ENCODE assay signal across 15 cellular contexts in the genomic region with DNA sequence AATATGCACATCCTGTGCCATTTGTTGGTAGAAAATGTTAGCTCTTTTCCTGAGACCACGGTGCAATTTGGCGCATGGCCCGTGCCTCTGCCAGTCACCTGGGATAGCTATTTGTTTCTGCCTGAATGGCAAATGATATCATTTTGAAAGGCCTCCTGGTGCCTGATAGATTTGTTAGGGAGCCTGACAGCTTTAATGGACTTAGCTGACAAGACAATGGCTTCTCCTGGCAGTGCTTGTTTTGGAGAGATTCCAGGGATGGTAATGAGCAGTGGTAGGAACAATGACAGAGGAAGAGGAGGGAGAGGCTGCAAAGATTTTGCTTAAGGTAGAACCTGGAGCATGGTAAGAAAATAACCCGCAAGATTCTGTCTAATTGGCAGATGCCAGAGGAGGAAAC.
DNase-seq lines count a peak whose midpoint lies in the region; TF ChIP-seq lines count a peak whose summit lies in the region.
"Had no signal": no experiment of that assay in that cellular context is flagged by ENCODE, and none has a peak within 500 bp of the region (broad histone marks: within the 10 kb centered on the region; RNA-seq: fewer than 3 reads in every experiment).

No MANE protein-coding gene starts in this region.

- intact Hi-C loops in spleen (cut with DNase I; ENCODE audit: low total_unique reads), result no loop called here
- intact Hi-C loops in Calu3 (cut with micrococcal nuclease; ENCODE audit: unreplicated experiment), result no loop called here

- no peak for TF ChIP-seq POLR2A in spleen (IDR thresholded peaks at IDR 0.05)

- POLR2A ChIA-PET in HEK293 (lab: Yijun Ruan, JAX), result interaction anchor here (0.6 kb wide), 1 partner anchor 126 kb away, joined by 3 read pairs; no protein-coding TSS in a partner anchor

- no peak for TF ChIP-seq CTCF in HEK293 (tag by site-specific recombination; IDR thresholded peaks at IDR 0.05)
- no peak for TF ChIP-seq CTCF in spleen (IDR thresholded peaks at IDR 0.05 in 8 of 11, conservative IDR thresholded peaks at IDR 0.05 in 3 of 11)
- no peak for TF ChIP-seq CTCF in nephron progenitor cell (IDR thresholded peaks at IDR 0.05)
- no peak for TF ChIP-seq CTCF in Calu3 (IDR thresholded peaks at IDR 0.05; ENCODE audit: unreplicated experiment)

- no peaks in the 10 kb centered on the region for H3K4me1 Mint-ChIP-seq in nephron progenitor cell
- H3K4me1 Mint-ChIP-seq in Calu3 (ENCODE audit: low read depth, unreplicated experiment), result no peaks in the 10 kb centered on the region
- H3K4me1 Mint-ChIP-seq: activated CD4-positive, alpha-beta T cell treated with anti-CD3 and anti-CD28 coated beads, Interleukin-2, amount 10 ng/mL, durations not matched to agents 7 days and 5 days; activated naive CD8-positive, alpha-beta T cell treated with anti-CD3 and anti-CD28 coated beads for 36 hours had no signal

- H3K27ac Mint-ChIP-seq in nephron progenitor cell (no peak overlapping the region), Calu3 (ENCODE audit: unreplicated experiment) (no peak overlapping the region)
- H3K27ac Mint-ChIP-seq: activated CD4-positive, alpha-beta T cell treated with anti-CD3 and anti-CD28 coated beads, Interleukin-2, amount 10 ng/mL, durations not matched to agents 7 days and 5 days; activated naive CD8-positive, alpha-beta T cell treated with anti-CD3 and anti-CD28 coated beads for 36 hours; activated T-cell treated with anti-CD3 and anti-CD28 coated beads, Interleukin-2, amount 50 U/mL, for 24 hours had no signal

- no peaks in the 10 kb centered on the region for H3K9me3 Mint-ChIP-seq in nephron progenitor cell
- H3K9me3 Mint-ChIP-seq in Calu3 (ENCODE audit: low read depth, unreplicated experiment), result no peaks in the 10 kb centered on the region
- H3K9me3 Mint-ChIP-seq: activated CD4-positive, alpha-beta T cell treated with anti-CD3 and anti-CD28 coated beads, Interleukin-2, amount 10 ng/mL, durations not matched to agents 7 days and 5 days; activated naive CD8-positive, alpha-beta T cell treated with anti-CD3 and anti-CD28 coated beads for 36 hours; activated T-cell treated with anti-CD3 and anti-CD28 coated beads, Interleukin-2, amount 50 U/mL, for 24 hours had no signal

- peaks cover 22% of the 10 kb centered on the region for H3K27me3 Mint-ChIP-seq in nephron progenitor cell (ENCODE audit: low read depth, poor library complexity)
- H3K27me3 Mint-ChIP-seq in Calu3 (ENCODE audit: unreplicated experiment), result peaks cover 38% of the 10 kb centered on the region
- H3K27me3 Mint-ChIP-seq: activated T-cell treated with anti-CD3 and anti-CD28 coated beads, Interleukin-2, amount 50 U/mL, for 24 hours had no signal

- H3K36me3 ChIP-seq in HEK293 (ENCODE audit: control insufficient read depth in 2 of 2, insufficient read depth in 1 of 2, low read length in 2 of 2) (no peaks in the 10 kb centered on the region), spleen (no peaks in the 10 kb centered on the region)
- H3K36me3 ChIP-seq: BLaER1, cardiac muscle cell had no signal

- CTCF ChIA-PET in HEK293 (lab: Yijun Ruan, JAX), result no interaction called here
- CTCF ChIA-PET in Calu3 (lab: Charles Lee), result interaction anchor here (0.7 kb wide), 1 partner anchor 917 kb away, joined by 3 read pairs; no protein-coding TSS in a partner anchor

- H3K27me3 ChIP-seq in spleen (replicated peaks in 1 of 7), result peaks cover 0 to 19% (median 0%) of the 10 kb centered on the region in 7 donors
- H3K27me3 ChIP-seq: BLaER1, cardiac muscle cell had no signal

- H3K4me3 ChIP-seq in HEK293 (ENCODE audit: low read depth, low read length) (no peak overlapping the region), spleen (no peak overlapping the region)
- H3K4me3 ChIP-seq: BLaER1, cardiac muscle cell had no signal

- no peaks in the 10 kb centered on the region for H3K36me3 Mint-ChIP-seq in nephron progenitor cell (ENCODE audit: low read depth)
- no peaks in the 10 kb centered on the region for H3K36me3 Mint-ChIP-seq in Calu3 (ENCODE audit: insufficient read depth, unreplicated experiment)
- H3K36me3 Mint-ChIP-seq: activated naive CD8-positive, alpha-beta T cell treated with anti-CD3 and anti-CD28 coated beads for 36 hours had no signal

- H3K27ac ChIP-seq in HEK293 (ENCODE audit: extremely low read depth, low read depth, low read length) (no peak overlapping the region), spleen (no peak overlapping the region)
- H3K27ac ChIP-seq: BLaER1, cardiac muscle cell had no signal

- 48 to 59% (median 56%) methylated on average over 4 of the region's 4 CpGs for WGBS in spleen, 5 donors

- H3K4me1 ChIP-seq in HEK293 (ENCODE audit: control insufficient read depth, insufficient read depth, low read length) (peaks cover 9% of the 10 kb centered on the region), spleen (no peaks in the 10 kb centered on the region)
- H3K4me1 ChIP-seq: BLaER1 had no signal

- H3K4me3 Mint-ChIP-seq in nephron progenitor cell (no peak overlapping the region), Calu3 (ENCODE audit: low read depth, unreplicated experiment) (no peak overlapping the region)
- H3K4me3 Mint-ChIP-seq: activated CD4-positive, alpha-beta T cell treated with anti-CD3 and anti-CD28 coated beads, Interleukin-2, amount 10 ng/mL, durations not matched to agents 7 days and 5 days; activated naive CD8-positive, alpha-beta T cell treated with anti-CD3 and anti-CD28 coated beads for 36 hours; activated T-cell treated with anti-CD3 and anti-CD28 coated beads, Interleukin-2, amount 50 U/mL, for 24 hours had no signal

- no peaks in the 10 kb centered on the region for H3K9me3 ChIP-seq in HEK293 (ENCODE audit: control insufficient read depth, insufficient read depth, low read depth, low read length)
- no peaks in the 10 kb centered on the region for H3K9me3 ChIP-seq in spleen
- H3K9me3 ChIP-seq: BLaER1 had no signal

- DNase-seq in NCI-H146 treated with DMSO at 0.1 percent for 48 hours (lab: John Stamatoyannopoulos, UW; ENCODE audit: unreplicated experiment), result peak; percentile 100
- peak; percentile 96 for DNase-seq in NCI-H69 (lab: John Stamatoyannopoulos, UW)
- peak; percentile 52 for DNase-seq in kidney glomerular epithelial cell (lab: John Stamatoyannopoulos, UW)
- no peak for DNase-seq in spleen
- no peak for DNase-seq in nephron progenitor cell
- no peak for DNase-seq in Calu3
- DNase-seq in AG20443 (ENCODE audit: low spot score), result no peak
- DNase-seq: activated CD4-positive, alpha-beta T cell treated with anti-CD3 and anti-CD28 coated beads, Interleukin-2, amount 10 ng/mL, durations not matched to agents 7 days and 5 days; activated naive CD8-positive, alpha-beta T cell treated with anti-CD3 and anti-CD28 coated beads for 36 hours; activated T-cell treated with anti-CD3 and anti-CD28 coated beads, Interleukin-2, amount 50 U/mL, for 24 hours; effector CD8-positive, alpha-beta T cell; T1000 had no signal

- BruUV-seq in Calu3 (replicated peaks; lab: Mats Ljungman, UMichigan), result no TSS peak

TF ChIP-seq in HEK293, 187 proteins besides CTCF, POLR2A, EP300 and RAD21 (continues in another document):
- 0 out of 2 replicates have a peak, but pooled peaks have one; percentile 21 for TF ChIP-seq ZIC2 (tag by site-specific recombination; IDR thresholded peaks at IDR 0.05)
- peak; percentile 90 for TF ChIP-seq OSR2 (tag by site-specific recombination; IDR thresholded peaks at IDR 0.05)
- TF ChIP-seq, protein P1, sequence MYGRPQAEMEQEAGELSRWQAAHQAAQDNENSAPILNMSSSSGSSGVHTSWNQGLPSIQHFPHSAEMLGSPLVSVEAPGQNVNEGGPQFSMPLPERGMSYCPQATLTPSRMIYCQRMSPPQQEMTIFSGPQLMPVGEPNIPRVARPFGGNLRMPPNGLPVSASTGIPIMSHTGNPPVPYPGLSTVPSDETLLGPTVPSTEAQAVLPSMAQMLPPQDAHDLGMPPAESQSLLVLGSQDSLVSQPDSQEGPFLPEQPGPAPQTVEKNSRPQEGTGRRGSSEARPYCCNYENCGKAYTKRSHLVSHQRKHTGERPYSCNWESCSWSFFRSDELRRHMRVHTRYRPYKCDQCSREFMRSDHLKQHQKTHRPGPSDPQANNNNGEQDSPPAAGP (tag by site-specific recombination; IDR thresholded peaks at IDR 0.05), result no peak
- no peak for TF ChIP-seq ZNF202 (tag by site-specific recombination; IDR thresholded peaks at IDR 0.05; ENCODE audit: borderline replicate concordance)
- peak; percentile 24; the same call in 1 of the 2 replicates for TF ChIP-seq ZNF366 (tag by site-specific recombination; conservative IDR thresholded peaks at IDR 0.05)
- no peak for TF ChIP-seq ZNF747 (tag by site-specific recombination; IDR thresholded peaks at IDR 0.05)
- peak; percentile 41 for TF ChIP-seq ZNF335 (tag by site-specific recombination; conservative IDR thresholded peaks at IDR 0.05)
- TF ChIP-seq ZNF48 (tag by site-specific recombination; IDR thresholded peaks at IDR 0.05), result no peak
- peak; percentile 61 for TF ChIP-seq FEZF1 (tag by site-specific recombination; IDR thresholded peaks at IDR 0.05)
- TF ChIP-seq ZNF394 (tag by site-specific recombination; IDR thresholded peaks at IDR 0.05; ENCODE audit: borderline replicate concordance), result no peak
- 0 out of 2 replicates have a peak, but pooled peaks have one; percentile 17 for TF ChIP-seq ZNF629 (tag by site-specific recombination; IDR thresholded peaks at IDR 0.05)
- no peak for TF ChIP-seq ZNF184 (tag by site-specific recombination; IDR thresholded peaks at IDR 0.05)
- peak; percentile 69 for TF ChIP-seq GLIS1 (tag by site-specific recombination; IDR thresholded peaks at IDR 0.05)
- no peak for TF ChIP-seq ZNF211 (tag by site-specific recombination; IDR thresholded peaks at IDR 0.05; ENCODE audit: low read depth)
- TF ChIP-seq, protein P2, sequence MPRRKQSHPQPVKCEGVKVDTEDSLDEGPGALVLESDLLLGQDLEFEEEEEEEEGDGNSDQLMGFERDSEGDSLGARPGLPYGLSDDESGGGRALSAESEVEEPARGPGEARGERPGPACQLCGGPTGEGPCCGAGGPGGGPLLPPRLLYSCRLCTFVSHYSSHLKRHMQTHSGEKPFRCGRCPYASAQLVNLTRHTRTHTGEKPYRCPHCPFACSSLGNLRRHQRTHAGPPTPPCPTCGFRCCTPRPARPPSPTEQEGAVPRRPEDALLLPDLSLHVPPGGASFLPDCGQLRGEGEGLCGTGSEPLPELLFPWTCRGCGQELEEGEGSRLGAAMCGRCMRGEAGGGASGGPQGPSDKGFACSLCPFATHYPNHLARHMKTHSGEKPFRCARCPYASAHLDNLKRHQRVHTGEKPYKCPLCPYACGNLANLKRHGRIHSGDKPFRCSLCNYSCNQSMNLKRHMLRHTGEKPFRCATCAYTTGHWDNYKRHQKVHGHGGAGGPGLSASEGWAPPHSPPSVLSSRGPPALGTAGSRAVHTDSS (tag by site-specific recombination; IDR thresholded peaks at IDR 0.05), result peak; percentile 58
- peak; percentile 53; the same call in 1 of the 2 replicates for TF ChIP-seq MEIS1 (CRISPR knock-in tag; IDR thresholded peaks at IDR 0.05; ENCODE audit: borderline replicate concordance)
- TF ChIP-seq ZNF530 (tag by site-specific recombination; IDR thresholded peaks at IDR 0.05; ENCODE audit: low read depth), result no peak

Comparison
In these comparisons a context has a peak if more than half of its experiments do, and no peak if none do; other contexts are left out.
1. DNase-seq: peak in NCI-H146 treated with DMSO at 0.1 percent for 48 hours (single experiment), NCI-H69 (single experiment) and kidney glomerular epithelial cell (single experiment); none in spleen (single experiment), nephron progenitor cell (single experiment), Calu3 (single experiment) and AG20443 (single experiment).